26 cellular contexts compared by ENCODE assay signal in genomic region chr9:120410925-120411501, GRCh38.
DNase-seq lines count a peak whose midpoint lies in the region; TF ChIP-seq lines count a peak whose summit lies in the region.
"Had no signal": no experiment of that assay in that cellular context is flagged by ENCODE, and none has a peak within 500 bp of the region (broad histone marks: within the 10 kb centered on the region; RNA-seq: fewer than 3 reads in every experiment).

No MANE protein-coding gene starts in this region.

- no peak overlapping the region for H3K4me3 ChIP-seq in right atrium auricular region
- H3K4me3 ChIP-seq in skeletal muscle tissue (ENCODE audit: low read length in 3 of 3) = no peak overlapping the region
- H3K4me3 ChIP-seq: lung, mucosa of descending colon, testis had no signal

- no peaks in the 10 kb centered on the region for H3K27me3 ChIP-seq in right atrium auricular region
- no peaks in the 10 kb centered on the region for H3K27me3 ChIP-seq in skeletal muscle tissue (ENCODE audit: control insufficient read depth in 3 of 3, insufficient read depth in 3 of 3, low read length in 3 of 3)
- H3K27me3 ChIP-seq: brain microvascular endothelial cell, testis had no signal

- H3K9me3 ChIP-seq in right atrium auricular region (no peaks in the 10 kb centered on the region), skeletal muscle tissue (ENCODE audit: control insufficient read depth in 3 of 3, low read length in 3 of 3) (no peaks in the 10 kb centered on the region)
- H3K9me3 ChIP-seq: mucosa of descending colon, testis had no signal

- H3K27ac ChIP-seq in right atrium auricular region = peak overlapping the region; percentile 28 to 69
- H3K27ac ChIP-seq in skeletal muscle tissue (ENCODE audit: low read depth, low read length) = peak overlapping the region; percentile 55
- H3K27ac ChIP-seq: brain microvascular endothelial cell, testis, WERI-Rb-1 had no signal

- H3K36me3 ChIP-seq in right atrium auricular region (peaks cover 33% of the 10 kb centered on the region), skeletal muscle tissue (ENCODE audit: control insufficient read depth in 3 of 3, insufficient read depth in 3 of 3, low read length in 3 of 3) (peaks cover 37 to 41% (median 38%) of the 10 kb centered on the region in 3 donors)

- H3K9ac ChIP-seq in skeletal muscle tissue (ENCODE audit: low read depth in 1 of 3, low read length in 3 of 3) = no peak overlapping the region

- peaks cover 0 to 23% of the 10 kb centered on the region in 2 donors for H3K4me1 ChIP-seq in right atrium auricular region
- peaks cover 8 to 27% (median 22%) of the 10 kb centered on the region in 3 donors for H3K4me1 ChIP-seq in skeletal muscle tissue (ENCODE audit: control insufficient read depth in 3 of 3, insufficient read depth in 3 of 3, low read length in 3 of 3)
- H3K4me1 ChIP-seq: testis had no signal

- no peak for TF ChIP-seq CTCF in right atrium auricular region (IDR thresholded peaks at IDR 0.05)

- DNase-seq in EH (ENCODE audit: low read depth) (peak; percentile 67), astrocyte of the hippocampus (ENCODE audit: low read depth, low spot score) (peak; percentile 73), right atrium auricular region (ENCODE audit: low spot score) (no peak), GF-D8 (lab: John Stamatoyannopoulos, UW) (no peak), nucleus accumbens (lab: John Stamatoyannopoulos, UW) (no peak), AML-193 (lab: John Stamatoyannopoulos, UW) (no peak)
- DNase-seq in NK-92 treated with Interleukin-12 subunit alpha and Interleukin-12 subunit beta, amount 100 ng/mL, for 24 hours (lab: John Stamatoyannopoulos, UW) = no peak
- DNase-seq: ACHN; activated CD4-positive, alpha-beta T cell treated with anti-CD3 and anti-CD28 coated beads, Interleukin-2, amount 50 U/mL, for 48 hours; activated effector memory CD4-positive, alpha-beta T cell treated with anti-CD3 and anti-CD28 coated beads, Interleukin-2, amount 50 U/mL, for 16 hours; activated naive CD8-positive, alpha-beta T cell treated with anti-CD3 and anti-CD28 coated beads, Interleukin-2, amount 50 U/mL, for 24 hours; brain microvascular endothelial cell; effector memory CD8-positive, alpha-beta T cell; GOT3; kidney; mucosa of descending colon; NCI-H1105 treated with DMSO at 0.1 percent for 48 hours; NCI-H2081; NCI-H345; NCI-H774; stimulated activated CD4-positive, alpha-beta T cell treated with anti-CD3 and anti-CD28 coated beads, Interleukin-2, amount 100 ng/mL, for 48 hours; stimulated activated naive B cell treated with anti-CD40 and anti-IgM and Interleukin-4, amounts not matched to agents 10 μg/mL and 1 μg/mL and 100 μg/mL, for 72 hours; testis; WERI-Rb-1 had no signal

Comparison
In these comparisons a context has a peak if more than half of its experiments do, and no peak if none do; other contexts are left out.
1. DNase-seq: peak in EH (single experiment) and astrocyte of the hippocampus (single experiment); none in right atrium auricular region (single experiment), NK-92 treated with Interleukin-12 subunit alpha and Interleukin-12 subunit beta, amount 100 ng/mL, for 24 hours (single experiment), GF-D8 (single experiment), nucleus accumbens (0 of 56) and AML-193 (0 of 2).